Comparison of ENCODE assay signal across 1 cellular context in the genomic region with DNA sequence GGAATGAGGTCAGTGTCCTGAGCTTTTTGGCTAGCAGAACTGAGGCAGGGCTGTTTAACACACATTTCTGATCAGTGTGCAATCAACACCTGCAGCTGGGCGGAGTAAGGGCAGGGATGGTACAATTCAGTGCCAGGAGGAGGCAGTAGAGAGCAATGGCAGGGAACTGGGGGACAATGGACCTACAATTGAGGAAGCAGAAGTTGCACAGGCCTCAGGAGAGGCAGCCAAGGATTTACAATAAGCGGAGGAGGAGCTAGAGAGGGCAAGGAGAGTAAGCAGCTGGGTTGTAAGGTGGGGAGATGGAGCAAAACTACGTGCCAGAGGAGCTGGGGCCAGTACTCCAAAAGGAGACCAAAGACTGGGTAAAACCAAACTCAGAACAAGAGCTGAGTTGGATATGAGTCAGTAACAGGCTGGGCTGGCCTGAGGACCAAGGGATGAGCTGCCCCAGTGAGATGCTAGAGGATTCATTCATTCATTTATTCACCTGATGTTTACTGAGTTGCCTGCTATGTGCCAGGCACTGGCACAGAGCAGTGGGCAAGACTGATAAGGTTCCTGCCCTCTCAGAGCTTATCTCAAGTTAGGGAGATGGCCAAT.
TF ChIP-seq lines count a peak whose summit lies in the region.

No MANE protein-coding gene starts in this region.

TF ChIP-seq in K562, 482 proteins besides CTCF, POLR2A, EP300 and RAD21 (continued from another document and continues in another):
- TF ChIP-seq, protein P1, sequence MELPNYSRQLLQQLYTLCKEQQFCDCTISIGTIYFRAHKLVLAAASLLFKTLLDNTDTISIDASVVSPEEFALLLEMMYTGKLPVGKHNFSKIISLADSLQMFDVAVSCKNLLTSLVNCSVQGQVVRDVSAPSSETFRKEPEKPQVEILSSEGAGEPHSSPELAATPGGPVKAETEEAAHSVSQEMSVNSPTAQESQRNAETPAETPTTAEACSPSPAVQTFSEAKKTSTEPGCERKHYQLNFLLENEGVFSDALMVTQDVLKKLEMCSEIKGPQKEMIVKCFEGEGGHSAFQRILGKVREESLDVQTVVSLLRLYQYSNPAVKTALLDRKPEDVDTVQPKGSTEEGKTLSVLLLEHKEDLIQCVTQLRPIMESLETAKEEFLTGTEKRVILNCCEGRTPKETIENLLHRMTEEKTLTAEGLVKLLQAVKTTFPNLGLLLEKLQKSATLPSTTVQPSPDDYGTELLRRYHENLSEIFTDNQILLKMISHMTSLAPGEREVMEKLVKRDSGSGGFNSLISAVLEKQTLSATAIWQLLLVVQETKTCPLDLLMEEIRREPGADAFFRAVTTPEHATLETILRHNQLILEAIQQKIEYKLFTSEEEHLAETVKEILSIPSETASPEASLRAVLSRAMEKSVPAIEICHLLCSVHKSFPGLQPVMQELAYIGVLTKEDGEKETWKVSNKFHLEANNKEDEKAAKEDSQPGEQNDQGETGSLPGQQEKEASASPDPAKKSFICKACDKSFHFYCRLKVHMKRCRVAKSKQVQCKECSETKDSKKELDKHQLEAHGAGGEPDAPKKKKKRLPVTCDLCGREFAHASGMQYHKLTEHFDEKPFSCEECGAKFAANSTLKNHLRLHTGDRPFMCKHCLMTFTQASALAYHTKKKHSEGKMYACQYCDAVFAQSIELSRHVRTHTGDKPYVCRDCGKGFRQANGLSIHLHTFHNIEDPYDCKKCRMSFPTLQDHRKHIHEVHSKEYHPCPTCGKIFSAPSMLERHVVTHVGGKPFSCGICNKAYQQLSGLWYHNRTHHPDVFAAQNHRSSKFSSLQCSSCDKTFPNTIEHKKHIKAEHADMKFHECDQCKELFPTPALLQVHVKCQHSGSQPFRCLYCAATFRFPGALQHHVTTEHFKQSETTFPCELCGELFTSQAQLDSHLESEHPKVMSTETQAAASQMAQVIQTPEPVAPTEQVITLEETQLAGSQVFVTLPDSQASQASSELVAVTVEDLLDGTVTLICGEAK (IDR thresholded peaks at IDR 0.05), result no peak
- TF ChIP-seq, protein P1 (CRISPR knock-in tag; IDR thresholded peaks at IDR 0.05), result no peak
- TF ChIP-seq ZNF398 (CRISPR knock-in tag; IDR thresholded peaks at IDR 0.05), result no peak
- no peak for TF ChIP-seq ATF4 (CRISPR knock-in tag; IDR thresholded peaks at IDR 0.05)
- no peak for TF ChIP-seq ZNF512 (tag; IDR thresholded peaks at IDR 0.05)
- no peak for TF ChIP-seq SIRT6 (IDR thresholded peaks at IDR 0.05; ENCODE audit: low read depth, low read length)
- TF ChIP-seq C11orf30 (IDR thresholded peaks at IDR 0.05; ENCODE audit: low read depth), result no peak
- TF ChIP-seq ZFP1 (CRISPR knock-in tag; IDR thresholded peaks at IDR 0.05), result no peak
- TF ChIP-seq, protein P2, sequence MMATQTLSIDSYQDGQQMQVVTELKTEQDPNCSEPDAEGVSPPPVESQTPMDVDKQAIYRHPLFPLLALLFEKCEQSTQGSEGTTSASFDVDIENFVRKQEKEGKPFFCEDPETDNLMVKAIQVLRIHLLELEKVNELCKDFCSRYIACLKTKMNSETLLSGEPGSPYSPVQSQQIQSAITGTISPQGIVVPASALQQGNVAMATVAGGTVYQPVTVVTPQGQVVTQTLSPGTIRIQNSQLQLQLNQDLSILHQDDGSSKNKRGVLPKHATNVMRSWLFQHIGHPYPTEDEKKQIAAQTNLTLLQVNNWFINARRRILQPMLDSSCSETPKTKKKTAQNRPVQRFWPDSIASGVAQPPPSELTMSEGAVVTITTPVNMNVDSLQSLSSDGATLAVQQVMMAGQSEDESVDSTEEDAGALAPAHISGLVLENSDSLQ (IDR thresholded peaks at IDR 0.05), result peak; percentile 38; the same call in 1 of the 2 replicates
- TF ChIP-seq, protein P3, sequence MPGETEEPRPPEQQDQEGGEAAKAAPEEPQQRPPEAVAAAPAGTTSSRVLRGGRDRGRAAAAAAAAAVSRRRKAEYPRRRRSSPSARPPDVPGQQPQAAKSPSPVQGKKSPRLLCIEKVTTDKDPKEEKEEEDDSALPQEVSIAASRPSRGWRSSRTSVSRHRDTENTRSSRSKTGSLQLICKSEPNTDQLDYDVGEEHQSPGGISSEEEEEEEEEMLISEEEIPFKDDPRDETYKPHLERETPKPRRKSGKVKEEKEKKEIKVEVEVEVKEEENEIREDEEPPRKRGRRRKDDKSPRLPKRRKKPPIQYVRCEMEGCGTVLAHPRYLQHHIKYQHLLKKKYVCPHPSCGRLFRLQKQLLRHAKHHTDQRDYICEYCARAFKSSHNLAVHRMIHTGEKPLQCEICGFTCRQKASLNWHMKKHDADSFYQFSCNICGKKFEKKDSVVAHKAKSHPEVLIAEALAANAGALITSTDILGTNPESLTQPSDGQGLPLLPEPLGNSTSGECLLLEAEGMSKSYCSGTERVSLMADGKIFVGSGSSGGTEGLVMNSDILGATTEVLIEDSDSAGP (CRISPR knock-in tag; IDR thresholded peaks at IDR 0.05), result no peak
- peak; percentile 78; the same call in 1 of the 2 replicates for TF ChIP-seq ELF4 (CRISPR knock-in tag; IDR thresholded peaks at IDR 0.05)
- TF ChIP-seq PHF21A (IDR thresholded peaks at IDR 0.05; ENCODE audit: borderline replicate concordance, low read depth), result no peak
- TF ChIP-seq TAF1 (IDR thresholded peaks at IDR 0.05; ENCODE audit: control insufficient read depth, extremely low read depth, insufficient read depth, low read length, severe bottlenecking), result no peak
- TF ChIP-seq TRIM28 (IDR thresholded peaks at IDR 0.05), result no peak
- no peak for TF ChIP-seq E2F3 (CRISPR knock-in tag; IDR thresholded peaks at IDR 0.05)
- TF ChIP-seq NKRF (IDR thresholded peaks at IDR 0.05; ENCODE audit: borderline replicate concordance), result peak; percentile 47; the same call in 1 of the 2 replicates
- no peak for TF ChIP-seq CBX1 (IDR thresholded peaks at IDR 0.05; ENCODE audit: low read depth)
- TF ChIP-seq, protein P4, sequence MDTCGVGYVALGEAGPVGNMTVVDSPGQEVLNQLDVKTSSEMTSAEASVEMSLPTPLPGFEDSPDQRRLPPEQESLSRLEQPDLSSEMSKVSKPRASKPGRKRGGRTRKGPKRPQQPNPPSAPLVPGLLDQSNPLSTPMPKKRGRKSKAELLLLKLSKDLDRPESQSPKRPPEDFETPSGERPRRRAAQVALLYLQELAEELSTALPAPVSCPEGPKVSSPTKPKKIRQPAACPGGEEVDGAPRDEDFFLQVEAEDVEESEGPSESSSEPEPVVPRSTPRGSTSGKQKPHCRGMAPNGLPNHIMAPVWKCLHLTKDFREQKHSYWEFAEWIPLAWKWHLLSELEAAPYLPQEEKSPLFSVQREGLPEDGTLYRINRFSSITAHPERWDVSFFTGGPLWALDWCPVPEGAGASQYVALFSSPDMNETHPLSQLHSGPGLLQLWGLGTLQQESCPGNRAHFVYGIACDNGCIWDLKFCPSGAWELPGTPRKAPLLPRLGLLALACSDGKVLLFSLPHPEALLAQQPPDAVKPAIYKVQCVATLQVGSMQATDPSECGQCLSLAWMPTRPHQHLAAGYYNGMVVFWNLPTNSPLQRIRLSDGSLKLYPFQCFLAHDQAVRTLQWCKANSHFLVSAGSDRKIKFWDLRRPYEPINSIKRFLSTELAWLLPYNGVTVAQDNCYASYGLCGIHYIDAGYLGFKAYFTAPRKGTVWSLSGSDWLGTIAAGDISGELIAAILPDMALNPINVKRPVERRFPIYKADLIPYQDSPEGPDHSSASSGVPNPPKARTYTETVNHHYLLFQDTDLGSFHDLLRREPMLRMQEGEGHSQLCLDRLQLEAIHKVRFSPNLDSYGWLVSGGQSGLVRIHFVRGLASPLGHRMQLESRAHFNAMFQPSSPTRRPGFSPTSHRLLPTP (IDR thresholded peaks at IDR 0.05; ENCODE audit: borderline replicate concordance, extremely low read depth, insufficient read length), result peak; percentile 52
- no peak for TF ChIP-seq ZKSCAN3 (CRISPR knock-in tag; IDR thresholded peaks at IDR 0.05)
- TF ChIP-seq BCL6 (CRISPR knock-in tag; IDR thresholded peaks at IDR 0.05), result no peak
- TF ChIP-seq SMC3 (conservative IDR thresholded peaks at IDR 0.05; ENCODE audit: insufficient read depth, low read depth, low read length), result peak; percentile 84
- TF ChIP-seq GABPB1 (CRISPR knock-in tag; IDR thresholded peaks at IDR 0.05), result no peak
- TF ChIP-seq GABPA (tag; conservative IDR thresholded peaks at IDR 0.05; ENCODE audit: low read depth), result no peak
